24 cellular contexts compared by ENCODE assay signal in genomic region chr15:71424765-71425164, GRCh38.
"Had no signal": no experiment of that assay in that cellular context is flagged by ENCODE, and none has a peak within 500 bp of the region (broad histone marks: within the 10 kb centered on the region; RNA-seq: fewer than 3 reads in every experiment).

No MANE protein-coding gene starts in this region.

- H3K27ac ChIP-seq: foreskin keratinocyte, neutrophil, tibial artery, vagina had no signal

- H3K9me3 Mint-ChIP-seq: activated naive CD4-positive, alpha-beta T cell treated with anti-CD3 and anti-CD28 coated beads, Interleukin-2, amount 50 U/mL, for 24 hours; dendritic cell treated with granulocyte-macrophage colony-stimulating factor and Interleukin-4, amounts not matched to agents 40 ng/mL and 50 ng/mL, for 4 days had no signal

- ATAC-seq: activated T-cell treated with anti-CD3 and anti-CD28 coated beads, Interleukin-2, amount 50 U/mL, for 72 hours; esophagus mucosa; foreskin keratinocyte; left cardiac atrium; naive thymus-derived CD8-positive, alpha-beta T cell had no signal

- H3K27me3 ChIP-seq: adrenal gland, foreskin keratinocyte, tibial artery, vagina had no signal

- H3K36me3 ChIP-seq: adrenal gland, neutrophil, tibial artery, vagina had no signal

- H3K4me3 Mint-ChIP-seq: activated naive CD4-positive, alpha-beta T cell treated with anti-CD3 and anti-CD28 coated beads, Interleukin-2, amount 50 U/mL, for 24 hours; activated T-cell treated with anti-CD3 and anti-CD28 coated beads, Interleukin-2, amount 50 U/mL, for 72 hours; dendritic cell treated with granulocyte-macrophage colony-stimulating factor and Interleukin-4, amounts not matched to agents 40 ng/mL and 50 ng/mL, for 4 days; naive thymus-derived CD8-positive, alpha-beta T cell had no signal

- H3K4me1 ChIP-seq: adrenal gland, foreskin keratinocyte, vagina had no signal

- H3K27ac Mint-ChIP-seq: activated naive CD4-positive, alpha-beta T cell treated with anti-CD3 and anti-CD28 coated beads, Interleukin-2, amount 50 U/mL, for 24 hours; activated T-cell treated with anti-CD3 and anti-CD28 coated beads, Interleukin-2, amount 50 U/mL, for 72 hours; dendritic cell treated with granulocyte-macrophage colony-stimulating factor and Interleukin-4, amounts not matched to agents 40 ng/mL and 50 ng/mL, for 4 days; naive thymus-derived CD8-positive, alpha-beta T cell had no signal

- DNase-seq: activated CD4-positive, alpha-beta T cell treated with anti-CD3 and anti-CD28 coated beads, Interleukin-2, amount 50 U/mL, for 4 hours; activated CD4-positive, CD25-positive, alpha-beta regulatory T cell treated with anti-CD3 and anti-CD28 coated beads, Interleukin-2, amount 50 U/mL, for 72 hours; activated effector memory CD4-positive, alpha-beta T cell treated with anti-CD3 and anti-CD28 coated beads, Interleukin-2, amount 50 U/mL, for 16 hours; activated T-cell treated with anti-CD3 and anti-CD28 coated beads, Interleukin-2, amount 50 U/mL, for 72 hours; adrenal gland; cerebellar nuclear complex; effector CD8-positive, alpha-beta T cell; foreskin keratinocyte; glutamatergic neuron; hippocampal formation; left cardiac atrium; mesendoderm; naive thymus-derived CD8-positive, alpha-beta T cell; retina; stimulated activated CD4-positive, alpha-beta T cell treated with anti-CD3 and anti-CD28 coated beads, Interleukin-12 subunit alpha, Interleukin-12 subunit beta, amount 100 ng/mL, for 4 hours; stimulated activated CD4-positive, alpha-beta T cell treated with anti-CD3 and anti-CD28 coated beads, Interleukin-1b, Interleukin-23, amount 100 ng/mL, for 48 hours; stimulated activated CD8-positive, alpha-beta memory T cell treated with anti-CD3 and anti-CD28 coated beads, Interleukin-4, amount 100 ng/mL, for 48 hours; stimulated activated naive CD4-positive, alpha-beta T cell; tibial artery had no signal

- H3K36me3 Mint-ChIP-seq: activated naive CD4-positive, alpha-beta T cell treated with anti-CD3 and anti-CD28 coated beads, Interleukin-2, amount 50 U/mL, for 24 hours; naive thymus-derived CD8-positive, alpha-beta T cell had no signal

- H3K4me3 ChIP-seq: tibial artery, vagina had no signal

- H3K9me3 ChIP-seq: adrenal gland, neutrophil, tibial artery, vagina had no signal
